10 cellular contexts compared by ENCODE assay signal in the genomic region with DNA sequence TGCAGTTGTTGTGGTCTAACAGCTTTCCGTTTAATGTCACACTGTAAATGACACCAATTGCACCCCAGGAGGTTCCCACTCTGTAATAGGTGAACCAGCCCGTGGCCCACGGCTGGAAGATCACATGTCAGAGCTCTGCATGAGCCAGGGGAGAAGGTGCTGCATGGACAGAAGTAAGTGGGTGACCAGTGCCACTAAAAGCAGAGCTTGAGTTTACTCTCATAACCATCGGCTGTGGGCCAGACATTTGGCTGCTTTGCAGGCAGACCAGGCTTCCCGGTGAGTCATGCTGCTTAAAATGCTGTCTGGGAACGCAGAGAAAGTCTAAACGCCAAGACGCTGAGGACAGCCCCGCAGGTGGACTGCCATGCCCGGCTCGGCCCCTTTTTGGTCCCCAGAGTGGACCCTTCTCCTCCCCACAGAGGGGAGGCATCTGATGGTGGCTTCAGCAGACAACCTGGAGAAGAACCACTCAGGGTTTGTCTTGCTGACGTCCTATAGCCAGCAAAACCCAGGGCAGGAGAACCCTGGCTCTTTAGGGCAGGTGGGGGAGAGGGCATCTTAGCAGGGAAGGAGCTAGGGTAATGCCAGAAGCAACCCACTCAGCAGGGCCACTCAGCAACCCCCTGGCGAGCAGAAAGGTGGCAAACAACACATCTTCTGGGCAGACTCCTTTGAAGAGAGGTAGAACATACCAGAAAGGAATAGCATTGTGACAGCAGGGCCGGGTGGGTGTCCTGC. TPM values are rescaled to one million over a fixed set of nuclear protein-coding genes. Genes with fewer than 3 reads are reported as not detected.
DNase-seq lines count a peak whose midpoint lies in the region; ATAC-seq and TF ChIP-seq lines count a peak whose summit lies in the region.
"Had no signal": no experiment of that assay in that cellular context is flagged by ENCODE, and none has a peak within 500 bp of the region (broad histone marks: within the 10 kb centered on the region; RNA-seq: fewer than 3 reads in every experiment).

No MANE protein-coding gene starts in this region.

- H3K27me3 Mint-ChIP-seq in Calu3 (ENCODE audit: unreplicated experiment) (no peaks in the 10 kb centered on the region), progenitor cell of endocrine pancreas (no peaks in the 10 kb centered on the region)
- H3K27me3 Mint-ChIP-seq in activated CD4-positive, alpha-beta T cell treated with anti-CD3 and anti-CD28 coated beads for 36 hours, result no peaks in the 10 kb centered on the region

- WGBS in adrenal gland, 4 donors, result 47 to 57% (median 53%) methylated on average over 10 to 14 of the region's 14 CpGs
- WGBS in gastroesophageal sphincter (ENCODE audit: low coverage in 1 of 2), 2 donors, result 48% methylated on average over 3 of the region's 14 CpGs; no CpG with 5 or more reads in 1 of the 2 donors

- CTCF ChIA-PET in Calu3 (lab: Charles Lee), result no interaction called here
- CTCF ChIA-PET in activated CD4-positive, alpha-beta T cell treated with anti-CD3 and anti-CD28 coated beads for 36 hours (lab: Charles Lee), result interaction anchor here (0.6 to 0.7 kb wide), 3 partner anchors 10 to 295 kb away, joined by 3 to 6 read pairs (median 3); no protein-coding TSS in a partner anchor

- H3K36me3 Mint-ChIP-seq in Calu3 (ENCODE audit: insufficient read depth, unreplicated experiment) (peaks cover 7% of the 10 kb centered on the region), progenitor cell of endocrine pancreas (ENCODE audit: insufficient read depth) (peaks cover 6% of the 10 kb centered on the region)
- H3K36me3 Mint-ChIP-seq in activated CD4-positive, alpha-beta T cell treated with anti-CD3 and anti-CD28 coated beads for 36 hours (ENCODE audit: low read depth), result peaks cover 26% of the 10 kb centered on the region

- intact Hi-C loops in Calu3 (cut with micrococcal nuclease; ENCODE audit: unreplicated experiment) (no loop called here), adrenal gland (cut with DNase I) (loop anchor here in 1 of 2 donors (5.0 kb wide), 1 partner anchor 58 kb away; no protein-coding TSS in a partner anchor)
- intact Hi-C loops in activated CD4-positive, alpha-beta T cell treated with anti-CD3 and anti-CD28 coated beads for 36 hours (cut with DNase I, micrococcal nuclease), result no loop called here

- H3K4me3 Mint-ChIP-seq in Calu3 (ENCODE audit: low read depth, unreplicated experiment) (no peak overlapping the region), progenitor cell of endocrine pancreas (ENCODE audit: low read depth) (no peak overlapping the region)
- no peak overlapping the region for H3K4me3 Mint-ChIP-seq in activated CD4-positive, alpha-beta T cell treated with anti-CD3 and anti-CD28 coated beads for 36 hours

- H3K27me3 ChIP-seq in adrenal gland (no peaks in the 10 kb centered on the region), gastroesophageal sphincter (no peaks in the 10 kb centered on the region)

- DNase-seq in Calu3 (peak; percentile 28), adrenal gland (peak; percentile 63 to 86 (median 84)), progenitor cell of endocrine pancreas (ENCODE audit: low spot score, unreplicated experiment) (no peak), NCI-H146 (lab: John Stamatoyannopoulos, UW) (no peak)
- no peak for DNase-seq in activated CD4-positive, alpha-beta T cell treated with anti-CD3 and anti-CD28 coated beads for 36 hours
- DNase-seq in activated CD8-positive, alpha-beta memory T cell treated with anti-CD3 and anti-CD28 coated beads for 24 hours, result no peak
- DNase-seq: COR-L47, retina had no signal

- POLR2A ChIA-PET in activated CD4-positive, alpha-beta T cell treated with anti-CD3 and anti-CD28 coated beads for 36 hours (lab: Charles Lee), result interaction anchor here (0.6 to 1.6 kb wide), 3 partner anchors 9 to 11 kb away, joined by 4 to 10 read pairs (median 6); no protein-coding TSS in a partner anchor

- no peak overlapping the region for H3K4me3 ChIP-seq in adrenal gland
- no peak overlapping the region for H3K4me3 ChIP-seq in gastroesophageal sphincter

- H3K4me1 Mint-ChIP-seq in Calu3 (ENCODE audit: low read depth, unreplicated experiment), result peaks cover 11% of the 10 kb centered on the region
- H3K4me1 Mint-ChIP-seq in progenitor cell of endocrine pancreas (ENCODE audit: low read depth), result peaks cover 3% of the 10 kb centered on the region
- H3K4me1 Mint-ChIP-seq in activated CD4-positive, alpha-beta T cell treated with anti-CD3 and anti-CD28 coated beads for 36 hours, result peaks cover 26% of the 10 kb centered on the region

- no TSS peak for BruUV-seq in Calu3 (replicated peaks; lab: Mats Ljungman, UMichigan)

- H3K9me3 Mint-ChIP-seq in Calu3 (ENCODE audit: low read depth, unreplicated experiment) (no peaks in the 10 kb centered on the region), progenitor cell of endocrine pancreas (ENCODE audit: low read depth) (no peaks in the 10 kb centered on the region)
- no peaks in the 10 kb centered on the region for H3K9me3 Mint-ChIP-seq in activated CD4-positive, alpha-beta T cell treated with anti-CD3 and anti-CD28 coated beads for 36 hours (ENCODE audit: low read depth)

- H3K4me1 ChIP-seq in adrenal gland (replicated peaks in 1 of 2) (peaks cover 15 to 22% of the 10 kb centered on the region in 2 donors), gastroesophageal sphincter (peaks cover 0 to 61% (median 36%) of the 10 kb centered on the region in 3 donors)

- no peaks in the 10 kb centered on the region for H3K9me3 ChIP-seq in adrenal gland (replicated peaks in 1 of 3)
- H3K9me3 ChIP-seq in gastroesophageal sphincter, result no peaks in the 10 kb centered on the region

- TF ChIP-seq POLR2A in adrenal gland (IDR thresholded peaks at IDR 0.05) (no peak), gastroesophageal sphincter (IDR thresholded peaks at IDR 0.05) (no peak)

- no peak for TF ChIP-seq EP300 in gastroesophageal sphincter (IDR thresholded peaks at IDR 0.05)

- TF ChIP-seq CTCF in Calu3 (IDR thresholded peaks at IDR 0.05; ENCODE audit: unreplicated experiment), result no peak
- no peak for TF ChIP-seq CTCF in adrenal gland (IDR thresholded peaks at IDR 0.05)
- TF ChIP-seq CTCF in gastroesophageal sphincter (IDR thresholded peaks at IDR 0.05), result no peak
- TF ChIP-seq CTCF in progenitor cell of endocrine pancreas (IDR thresholded peaks at IDR 0.05; ENCODE audit: unreplicated experiment), result no peak

- peaks cover 0 to 48% of the 10 kb centered on the region in 2 donors for H3K36me3 ChIP-seq in adrenal gland (replicated peaks in 1 of 2)
- peaks cover 0 to 69% of the 10 kb centered on the region in 2 donors for H3K36me3 ChIP-seq in gastroesophageal sphincter

- no peak overlapping the region for H3K27ac Mint-ChIP-seq in Calu3 (ENCODE audit: unreplicated experiment)
- H3K27ac Mint-ChIP-seq in progenitor cell of endocrine pancreas, result peak overlapping the region; percentile 24
- H3K27ac Mint-ChIP-seq in activated CD4-positive, alpha-beta T cell treated with anti-CD3 and anti-CD28 coated beads for 36 hours, result no peak overlapping the region

- peak overlapping the region in 4 of 5 donors; percentile 15 to 57 (median 32) for H3K27ac ChIP-seq in adrenal gland
- peak overlapping the region in 3 of 4 donors; percentile 68 to 80 (median 75) for H3K27ac ChIP-seq in gastroesophageal sphincter

- ATAC-seq in gastroesophageal sphincter (peak; percentile 91), HG02623 (IDR thresholded peaks at IDR 0.05; ENCODE audit: unreplicated experiment) (no peak)
- no peak for ATAC-seq in activated CD4-positive, alpha-beta T cell treated with anti-CD3 and anti-CD28 coated beads for 36 hours

RNA-seq across cellular contexts. Expression of gene KIAA2013, which starts 7.3 kb away (rescaled TPM):
- 33.7 and 37.8 TPM in 2 replicates for total RNA-seq in Calu3 (2022)
- total RNA-seq in adrenal gland, result 100 to 1,000 TPM in 2 of 8 donors, 10 to 100 TPM in 6; 37.3 to 119 (median 70.5) TPM
- polyA plus RNA-seq in adrenal gland, result 10 to 100 TPM; 15.2 to 25.8 (median 15.5) TPM
- 100 to 1,000 TPM in 1 of 4 donors, 10 to 100 TPM in 3; 70.8 to 128 (median 83.8) TPM for total RNA-seq in gastroesophageal sphincter
- total RNA-seq in progenitor cell of endocrine pancreas, result 36.6 and 37.5 TPM in 2 replicates
- 10 to 100 TPM; 21.0 to 23.1 TPM for total RNA-seq in activated CD4-positive, alpha-beta T cell treated with anti-CD3 and anti-CD28 coated beads for 36 hours

RNA-seq across cellular contexts. Expression of gene PLOD1, which starts 15.6 kb away (rescaled TPM):
- 77.2 and 80.2 TPM in 2 replicates for total RNA-seq in Calu3 (2022)
- total RNA-seq in adrenal gland, result 100 to 1,000 TPM in 4 of 8 donors, 10 to 100 TPM in 4; 62.4 to 133 (median 94.6) TPM
- 10 to 100 TPM; 37.1 to 52.8 (median 49.1) TPM for polyA plus RNA-seq in adrenal gland
- total RNA-seq in gastroesophageal sphincter, result 100 to 1,000 TPM in 1 of 4 donors, 10 to 100 TPM in 3; 66.5 to 125 (median 70.1) TPM
- 76.1 and 80.7 TPM in 2 replicates for total RNA-seq in progenitor cell of endocrine pancreas
- total RNA-seq in activated CD4-positive, alpha-beta T cell treated with anti-CD3 and anti-CD28 coated beads for 36 hours, result 10 to 100 TPM; 11.7 to 11.9 TPM

Comparison
In these comparisons a context has a peak if more than half of its experiments do, and no peak if none do; other contexts are left out.
1. DNase-seq: peak in Calu3 (single experiment) and adrenal gland (7 of 7); none in progenitor cell of endocrine pancreas (single experiment), activated CD4-positive, alpha-beta T cell treated with anti-CD3 and anti-CD28 coated beads for 36 hours (single experiment), activated CD8-positive, alpha-beta memory T cell treated with anti-CD3 and anti-CD28 coated beads for 24 hours (single experiment) and NCI-H146 (single experiment).